In genomic region chr11:28629235-28629634, GRCh38 we compare ENCODE assay signal across 2 cellular contexts.
TF ChIP-seq lines count a peak whose summit lies in the region.

No MANE protein-coding gene starts in this region.

TF ChIP-seq in HepG2, 621 proteins besides CTCF, POLR2A, EP300 and RAD21 (continued from another document):
- TF ChIP-seq LRRFIP1 (CRISPR knock-in tag; conservative IDR thresholded peaks at IDR 0.05) = no peak
- no peak for TF ChIP-seq SIN3A (IDR thresholded peaks at IDR 0.05; ENCODE audit: borderline replicate concordance, low read depth, low read length)
- TF ChIP-seq HIC2 (CRISPR knock-in tag; IDR thresholded peaks at IDR 0.05; ENCODE audit: low read depth) = no peak
- TF ChIP-seq MAFF (IDR thresholded peaks at IDR 0.05; ENCODE audit: low read depth, low read length) = peak; percentile 72
- TF ChIP-seq MAFK (conservative IDR thresholded peaks at IDR 0.05 in 1 of 2, IDR thresholded peaks at IDR 0.05 in 1 of 2; ENCODE audit: low read length in 2 of 2) = peak; percentile 54 to 84
- TF ChIP-seq SAFB2 (CRISPR knock-in tag; IDR thresholded peaks at IDR 0.05; ENCODE audit: borderline replicate concordance, low read depth) = no peak
- TF ChIP-seq ZNF207 (IDR thresholded peaks at IDR 0.05; ENCODE audit: borderline replicate concordance) = no peak
- TF ChIP-seq ZNF501 (CRISPR knock-in tag; IDR thresholded peaks at IDR 0.05) = no peak

TF ChIP-seq in K562, 482 proteins besides CTCF, POLR2A, EP300 and RAD21 (continued from another document):
- TF ChIP-seq ZBTB40 (IDR thresholded peaks at IDR 0.05) (no peak), ZBTB40 (CRISPR knock-in tag; IDR thresholded peaks at IDR 0.05) (no peak), MAFK (IDR thresholded peaks at IDR 0.05; ENCODE audit: low read length) (peak; percentile 34; the same call in 1 of the 2 replicates), HOMEZ (CRISPR knock-in tag; IDR thresholded peaks at IDR 0.05) (no peak), MAFG (tag; conservative IDR thresholded peaks at IDR 0.05) (0 out of 2 replicates have a peak, but pooled peaks have one; percentile 7), MXD1 (CRISPR knock-in tag; IDR thresholded peaks at IDR 0.05; ENCODE audit: borderline replicate concordance, poor library complexity, severe bottlenecking) (no peak), PHB (CRISPR knock-in tag; IDR thresholded peaks at IDR 0.05) (no peak), NFIC (IDR thresholded peaks at IDR 0.05) (no peak), ZNF282 (CRISPR knock-in tag; IDR thresholded peaks at IDR 0.05) (no peak), NFE2 (IDR thresholded peaks at IDR 0.05; ENCODE audit: low read depth) (no peak), BRD4 (IDR thresholded peaks at IDR 0.05) (no peak), SNIP1 (IDR thresholded peaks at IDR 0.05; ENCODE audit: low read depth) (no peak), ZNF316 (IDR thresholded peaks at IDR 0.05) (peak; percentile 49; the same call in 1 of the 2 replicates), HBP1 (CRISPR knock-in tag; IDR thresholded peaks at IDR 0.05) (no peak), PURB (CRISPR knock-in tag; IDR thresholded peaks at IDR 0.05; ENCODE audit: low read depth) (no peak), COPS2 (conservative IDR thresholded peaks at IDR 0.05) (no peak), C11orf30 (IDR thresholded peaks at IDR 0.05; ENCODE audit: low read depth) (peak; percentile 27; the same call in 1 of the 2 replicates), RHOXF2B (CRISPR knock-in tag; conservative IDR thresholded peaks at IDR 0.05) (no peak), MAFF (IDR thresholded peaks at IDR 0.05; ENCODE audit: low read length) (peak; percentile 39; the same call in 1 of the 2 replicates), IRF2 (CRISPR knock-in tag; IDR thresholded peaks at IDR 0.05) (no peak), ZBTB17 (CRISPR knock-in tag; IDR thresholded peaks at IDR 0.05) (no peak), ZNF24 (IDR thresholded peaks at IDR 0.05) (no peak), IRF1 (CRISPR knock-in tag; IDR thresholded peaks at IDR 0.05; ENCODE audit: borderline replicate concordance) (no peak), U2AF2 (optimal IDR thresholded peaks at IDR 0.05; ENCODE audit: low read depth, low read length) (no peak), SAFB2 (IDR thresholded peaks at IDR 0.05; ENCODE audit: borderline replicate concordance, low read depth, low read length, severe bottlenecking) (no peak), ZBTB34 (CRISPR knock-in tag; IDR thresholded peaks at IDR 0.05) (no peak), HNRNPUL1 (IDR thresholded peaks at IDR 0.05; ENCODE audit: low read length) (no peak), HDAC8 (tag; IDR thresholded peaks at IDR 0.05) (no peak)
